In the genomic region with DNA sequence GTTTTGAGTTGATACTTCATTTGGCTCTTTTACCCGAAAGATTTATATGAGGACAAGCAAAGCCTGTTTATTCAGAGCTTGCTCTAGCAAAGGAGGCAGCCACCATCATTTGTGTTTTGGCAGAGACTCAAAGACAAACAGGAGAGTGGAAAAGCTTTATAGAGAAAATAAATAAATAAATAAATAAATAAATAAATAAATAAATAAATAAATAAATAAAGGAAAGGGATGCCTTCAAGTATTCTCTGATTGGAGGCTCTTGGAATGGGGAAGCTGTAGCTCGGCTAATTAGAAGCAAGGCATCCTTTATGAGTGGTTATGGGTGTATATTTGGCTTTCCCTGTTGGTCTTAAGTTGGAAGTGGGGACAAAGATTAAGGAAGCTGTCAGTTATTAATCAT, we compare ENCODE assay signal across 34 cellular contexts.
"Had no signal": no experiment of that assay in that cellular context is flagged by ENCODE, and none has a peak within 500 bp of the region (broad histone marks: within the 10 kb centered on the region; RNA-seq: fewer than 3 reads in every experiment).

No MANE protein-coding gene starts in this region.

- ATAC-seq: activated naive CD4-positive, alpha-beta T cell treated with anti-CD3 and anti-CD28 coated beads, Interleukin-2, amount 50 U/mL, for 72 hours; activated naive CD8-positive, alpha-beta T cell treated with anti-CD3 and anti-CD28 coated beads, Interleukin-2, amount 50 U/mL, for 24 hours; activated T-cell treated with anti-CD3 and anti-CD28 coated beads, Interleukin-2, amount 50 U/mL, for 4 hours; activated T-cell treated with anti-CD3 and anti-CD28 coated beads, Interleukin-2, amount 50 U/mL, for 72 hours; activated T-helper 17 cell treated with anti-CD3 and anti-CD28 coated beads, Interleukin-2, amount 50 U/mL, for 72 hours; body of pancreas had no signal

- H3K27me3 ChIP-seq: adrenal gland, ascending aorta, body of pancreas, brain microvascular endothelial cell, breast epithelium, cardiac muscle cell had no signal

- DNase-seq: activated effector memory CD4-positive, alpha-beta T cell treated with anti-CD3 and anti-CD28 coated beads, Interleukin-2, amount 50 U/mL, for 16 hours; activated effector memory CD4-positive, alpha-beta T cell treated with Interleukin-2 at 50 U/mL for 16 hours; activated gamma-delta T cell; activated gamma-delta T cell treated with Interleukin-2 at 50 U/mL for 16 hours; activated naive CD4-positive, alpha-beta T cell; activated naive CD4-positive, alpha-beta T cell treated with anti-CD3 and anti-CD28 coated beads for 36 hours; activated naive CD4-positive, alpha-beta T cell treated with anti-CD3 and anti-CD28 coated beads, Interleukin-2, amount 10 ng/mL, durations not matched to agents 7 days and 5 days; activated naive CD4-positive, alpha-beta T cell treated with anti-CD3 and anti-CD28 coated beads, Interleukin-2, amount 50 U/mL, for 16 hours; activated naive CD4-positive, alpha-beta T cell treated with Interleukin-2 at 50 U/mL for 16 hours; activated naive CD8-positive, alpha-beta T cell treated with anti-CD3 and anti-CD28 coated beads for 36 hours; activated naive CD8-positive, alpha-beta T cell treated with anti-CD3 and anti-CD28 coated beads, Interleukin-2, amount 10 ng/mL, durations not matched to agents 7 days and 5 days; activated naive CD8-positive, alpha-beta T cell treated with anti-CD3 and anti-CD28 coated beads, Interleukin-2, amount 50 U/mL, for 24 hours; activated T-cell treated with anti-CD3 and anti-CD28 coated beads, Interleukin-2, amount 50 U/mL, for 1 hour; activated T-cell treated with anti-CD3 and anti-CD28 coated beads, Interleukin-2, amount 50 U/mL, for 24 hours; activated T-cell treated with anti-CD3 and anti-CD28 coated beads, Interleukin-2, amount 50 U/mL, for 4 hours; activated T-cell treated with anti-CD3 and anti-CD28 coated beads, Interleukin-2, amount 50 U/mL, for 48 hours; activated T-cell treated with anti-CD3 and anti-CD28 coated beads, Interleukin-2, amount 50 U/mL, for 72 hours; adrenal gland; amniotic stem cell; amygdala; anterior cingulate cortex; aorta; body of pancreas; brain microvascular endothelial cell; caudate nucleus; central memory CD4-positive, alpha-beta T cell; cerebellar nuclear complex had no signal

- H3K9me3 ChIP-seq: adrenal gland, ascending aorta, body of pancreas had no signal

- H3K27ac ChIP-seq: adrenal gland, ascending aorta, body of pancreas, brain microvascular endothelial cell, breast epithelium, cardiac muscle cell had no signal

- H3K4me3 ChIP-seq: adrenal gland, ascending aorta, body of pancreas, breast epithelium, cardiac muscle cell had no signal

- FAIRE-seq: astrocyte, bronchial epithelial cell had no signal

- H3K4me1 ChIP-seq: adrenal gland, ascending aorta, body of pancreas, breast epithelium had no signal

- H3K36me3 ChIP-seq: adrenal gland, ascending aorta, brain microvascular endothelial cell, breast epithelium, cardiac muscle cell had no signal
